In the genomic region with DNA sequence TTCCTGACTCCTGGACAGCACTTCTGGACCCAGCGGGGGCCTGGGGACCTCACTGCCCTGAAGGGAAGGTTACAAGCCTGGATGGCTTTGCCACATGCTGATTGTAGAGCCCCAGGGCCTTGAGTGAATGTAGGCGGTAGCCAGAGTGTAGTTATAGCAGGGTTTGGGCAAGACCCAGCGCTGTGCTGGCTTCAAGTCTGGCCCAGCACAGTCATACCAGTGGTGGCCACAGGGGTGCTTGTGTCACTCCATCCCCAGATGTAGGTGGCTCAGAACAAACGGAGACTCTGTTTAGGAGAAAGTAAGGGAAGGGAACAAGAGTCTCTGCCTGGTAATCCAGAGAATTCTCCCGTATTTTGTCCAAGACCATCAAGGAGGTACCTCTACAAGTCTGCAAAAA, we compare ENCODE assay signal across 18 cellular contexts.
DNase-seq lines count a peak whose midpoint lies in the region; ATAC-seq, FAIRE-seq and TF ChIP-seq lines count a peak whose summit lies in the region.
"Had no signal": no experiment of that assay in that cellular context is flagged by ENCODE, and none has a peak within 500 bp of the region (broad histone marks: within the 10 kb centered on the region; RNA-seq: fewer than 3 reads in every experiment).

No MANE protein-coding gene starts in this region.

- H3K27ac ChIP-seq in HepG2 (ENCODE audit: extremely low read length, insufficient read depth, low read length) (no peak overlapping the region), right lobe of liver (no peak overlapping the region), PC-3 (ENCODE audit: low read length) (no peak overlapping the region), endodermal cell (ENCODE audit: low read depth, low read length) (no peak overlapping the region), ascending aorta (no peak overlapping the region), tibial nerve (no peak overlapping the region)

- TF ChIP-seq RAD21 in HepG2 (CRISPR knock-in tag; IDR thresholded peaks at IDR 0.05): no peak

- in situ Hi-C loops in HepG2 (cut with HindIII; ENCODE audit: extremely low pct_ligation_motif_present, low pct_unique_long_range_greater_than_20kb): no loop called here

- DNase-seq in HepG2 (ENCODE audit: low spot score) (no peak), right lobe of liver (no peak), PC-3 (no peak), endodermal cell (peak; percentile 76), Right ventricle myocardium inferior (ENCODE audit: missing footprints) (no peak), ascending aorta (ENCODE audit: low spot score in 2 of 2) (no peak), tibial nerve (ENCODE audit: low spot score in 2 of 2) (no peak)
- DNase-seq: CD4-positive, alpha-beta memory T cell; HCEC 1CT; NCI-H1105 treated with DMSO at 0.1 percent for 48 hours; NCI-H1694 treated with DMSO at 0.1 percent for 48 hours; NCI-H2107; NCI-H510A; NCI-H774; RPMI8226; SIG-M5 had no signal

- H3K9me3 ChIP-seq in HepG2 (ENCODE audit: low read length) (no peaks in the 10 kb centered on the region), right lobe of liver (no peaks in the 10 kb centered on the region), PC-3 (ENCODE audit: low read length) (no peaks in the 10 kb centered on the region), endodermal cell (ENCODE audit: control insufficient read depth, low read length) (no peaks in the 10 kb centered on the region), ascending aorta (no peaks in the 10 kb centered on the region), tibial nerve (peaks cover 0 to 13% (median 0%) of the 10 kb centered on the region in 4 donors)

- no peaks in the 10 kb centered on the region for H3K4me1 ChIP-seq in HepG2 (ENCODE audit: insufficient read depth, low read length)
- no peaks in the 10 kb centered on the region for H3K4me1 ChIP-seq in right lobe of liver
- no peaks in the 10 kb centered on the region for H3K4me1 ChIP-seq in PC-3 (ENCODE audit: insufficient read depth, low read length)
- H3K4me1 ChIP-seq in endodermal cell (ENCODE audit: control insufficient read depth, insufficient read depth, low read length): no peaks in the 10 kb centered on the region
- no peaks in the 10 kb centered on the region for H3K4me1 ChIP-seq in ascending aorta
- H3K4me1 ChIP-seq in tibial nerve: no peaks in the 10 kb centered on the region

- no peak for TF ChIP-seq CTCF in HepG2 (CRISPR knock-in tag; IDR thresholded peaks at IDR 0.05)
- TF ChIP-seq CTCF in right lobe of liver (IDR thresholded peaks at IDR 0.05): no peak
- no peak; the same call in 1 of the 2 replicates for TF ChIP-seq CTCF in PC-3 (conservative IDR thresholded peaks at IDR 0.05; ENCODE audit: low read depth, low read length)
- TF ChIP-seq CTCF in endodermal cell (conservative IDR thresholded peaks at IDR 0.05): peak; percentile 55
- TF ChIP-seq CTCF in ascending aorta (IDR thresholded peaks at IDR 0.05): no peak
- no peak for TF ChIP-seq CTCF in tibial nerve (IDR thresholded peaks at IDR 0.05)

- H3K36me3 Mint-ChIP-seq in endodermal cell (ENCODE audit: low read depth): no peaks in the 10 kb centered on the region
- no peaks in the 10 kb centered on the region for H3K36me3 Mint-ChIP-seq in stimulated activated memory B cell treated with anti-CD40 and anti-IgM and Interleukin-4, amounts not matched to agents 10 μg/mL and 1 μg/mL and 100 μg/mL, for 72 hours

- no peaks in the 10 kb centered on the region for H3K9me2 ChIP-seq in PC-3 (replicated peaks; ENCODE audit: low read length)

- POLR2A ChIA-PET in HepG2 (lab: Yijun Ruan, JAX) (no interaction called here), PC-3 (lab: Charles Lee; ENCODE audit: unreplicated experiment) (no interaction called here)

- H3K4me3 ChIP-seq in HepG2 (replicated peaks in 1 of 3; ENCODE audit: insufficient read depth in 1 of 3, low read depth in 2 of 3, low read length in 3 of 3) (no peak overlapping the region), right lobe of liver (no peak overlapping the region), PC-3 (ENCODE audit: low read length) (no peak overlapping the region), endodermal cell (ENCODE audit: low read length) (no peak overlapping the region), ascending aorta (no peak overlapping the region), tibial nerve (no peak overlapping the region)

- H2AFZ ChIP-seq in HepG2 (ENCODE audit: low read length): no peak overlapping the region
- H2AFZ ChIP-seq in PC-3 (ENCODE audit: low read length): no peak overlapping the region

- no peak overlapping the region for H3K27ac Mint-ChIP-seq in endodermal cell
- no peak overlapping the region for H3K27ac Mint-ChIP-seq in stimulated activated memory B cell treated with anti-CD40 and anti-IgM and Interleukin-4, amounts not matched to agents 10 μg/mL and 1 μg/mL and 100 μg/mL, for 72 hours

- no peaks in the 10 kb centered on the region for H4K20me1 ChIP-seq in HepG2 (ENCODE audit: insufficient read depth, low read length)
- no peaks in the 10 kb centered on the region for H4K20me1 ChIP-seq in PC-3 (ENCODE audit: low read length)

- CTCF ChIA-PET in HepG2 (lab: Yijun Ruan, JAX; ENCODE audit: low intra/inter-chr PET ratio, low total read pairs) (no interaction called here), PC-3 (lab: Charles Lee) (no interaction called here)

- no peak for FAIRE-seq in HepG2 (lab: Jason Lieb, UNC)
- FAIRE-seq: A204.1 had no signal

- intact Hi-C loops in HepG2 (cut with micrococcal nuclease; ENCODE audit: unreplicated experiment): no loop called here
- intact Hi-C loops in right lobe of liver (cut with DNase I): no loop called here
- intact Hi-C loops in PC-3 (cut with micrococcal nuclease): no loop called here
- intact Hi-C loops in Right ventricle myocardium inferior (cut with DNase I): no loop called here
- intact Hi-C loops in ascending aorta (cut with DNase I): no loop called here

- no peak overlapping the region for H3K4me3 Mint-ChIP-seq in endodermal cell
- H3K4me3 Mint-ChIP-seq in stimulated activated memory B cell treated with anti-CD40 and anti-IgM and Interleukin-4, amounts not matched to agents 10 μg/mL and 1 μg/mL and 100 μg/mL, for 72 hours: no peak overlapping the region

- peak; percentile 100 for ATAC-seq in HepG2
- no peak for ATAC-seq in right lobe of liver
- ATAC-seq in PC-3: peak; percentile 43; the same call in 1 of the 2 replicates
- ATAC-seq in Right ventricle myocardium inferior: no peak
- ATAC-seq in stimulated activated memory B cell treated with anti-CD40 and anti-IgM and Interleukin-4, amounts not matched to agents 10 μg/mL and 1 μg/mL and 100 μg/mL, for 72 hours: no peak

- TF ChIP-seq EP300 in HepG2 (IDR thresholded peaks at IDR 0.05; ENCODE audit: low read depth in 2 of 2, low read length in 2 of 2): no peak
- TF ChIP-seq EP300 in HepG2 (CRISPR knock-in tag; IDR thresholded peaks at IDR 0.05; ENCODE audit: borderline replicate concordance): no peak
- no peak for TF ChIP-seq EP300 in tibial nerve (IDR thresholded peaks at IDR 0.05)

- H3K4me1 Mint-ChIP-seq in endodermal cell: no peaks in the 10 kb centered on the region
- no peaks in the 10 kb centered on the region for H3K4me1 Mint-ChIP-seq in stimulated activated memory B cell treated with anti-CD40 and anti-IgM and Interleukin-4, amounts not matched to agents 10 μg/mL and 1 μg/mL and 100 μg/mL, for 72 hours

- H3K27me3 Mint-ChIP-seq in endodermal cell (ENCODE audit: insufficient read depth): no peaks in the 10 kb centered on the region
- H3K27me3 Mint-ChIP-seq in stimulated activated memory B cell treated with anti-CD40 and anti-IgM and Interleukin-4, amounts not matched to agents 10 μg/mL and 1 μg/mL and 100 μg/mL, for 72 hours: peaks cover 7% of the 10 kb centered on the region
- H3K27me3 Mint-ChIP-seq: CD4-positive, alpha-beta memory T cell had no signal

- no peaks in the 10 kb centered on the region for H3K79me2 ChIP-seq in HepG2 (ENCODE audit: insufficient read depth, low read length)
- no peaks in the 10 kb centered on the region for H3K79me2 ChIP-seq in PC-3 (ENCODE audit: low read length)

- no peak for TF ChIP-seq POLR2A in HepG2 (IDR thresholded peaks at IDR 0.05; ENCODE audit: insufficient read depth in 1 of 2, low read depth in 2 of 2, low read length in 2 of 2)
- no peak for TF ChIP-seq POLR2A in right lobe of liver (IDR thresholded peaks at IDR 0.05)
- no peak for TF ChIP-seq POLR2A in tibial nerve (IDR thresholded peaks at IDR 0.05)

- H3K9me3 Mint-ChIP-seq in endodermal cell: no peaks in the 10 kb centered on the region
- H3K9me3 Mint-ChIP-seq in stimulated activated memory B cell treated with anti-CD40 and anti-IgM and Interleukin-4, amounts not matched to agents 10 μg/mL and 1 μg/mL and 100 μg/mL, for 72 hours: peaks cover 3% of the 10 kb centered on the region

- H3K36me3 ChIP-seq in HepG2 (replicated peaks in 1 of 2; ENCODE audit: control insufficient read depth in 1 of 2, insufficient read depth in 2 of 2, low read length in 2 of 2): no peaks in the 10 kb centered on the region
- no peaks in the 10 kb centered on the region for H3K36me3 ChIP-seq in right lobe of liver
- H3K36me3 ChIP-seq in PC-3 (ENCODE audit: low read depth, low read length): no peaks in the 10 kb centered on the region
- H3K36me3 ChIP-seq in endodermal cell (ENCODE audit: control insufficient read depth, insufficient read depth, low read length): no peaks in the 10 kb centered on the region
- no peaks in the 10 kb centered on the region for H3K36me3 ChIP-seq in ascending aorta
- H3K36me3 ChIP-seq in tibial nerve: no peaks in the 10 kb centered on the region

- WGBS in HepG2 (ENCODE audit: low lambda C conversion rate): 16% methylated on average over 3 of the region's 5 CpGs
- 38% methylated on average over 3 of the region's 5 CpGs for WGBS in right lobe of liver (ENCODE audit: insufficient coverage, low coverage, low lambda C conversion rate, missing lambda C conversion rate)
- WGBS in endodermal cell (ENCODE audit: insufficient coverage in 1 of 2, insufficient read length in 1 of 2), 2 experiments: 89 to 95% methylated on average over 3 to 5 of the region's 5 CpGs
- WGBS in tibial nerve, 2 donors: 91 to 99% methylated on average over 4 to 5 of the region's 5 CpGs

- H3K27me3 ChIP-seq in HepG2 (ENCODE audit: control insufficient read depth in 1 of 2, insufficient read depth in 2 of 2, low read length in 2 of 2): no peaks in the 10 kb centered on the region
- no peaks in the 10 kb centered on the region for H3K27me3 ChIP-seq in right lobe of liver
- H3K27me3 ChIP-seq in PC-3 (ENCODE audit: low read length): peaks cover 31% of the 10 kb centered on the region
- no peaks in the 10 kb centered on the region for H3K27me3 ChIP-seq in endodermal cell (ENCODE audit: control insufficient read depth, insufficient read depth, low read length, poor library complexity, severe bottlenecking)
- H3K27me3 ChIP-seq in ascending aorta: no peaks in the 10 kb centered on the region
- no peaks in the 10 kb centered on the region for H3K27me3 ChIP-seq in tibial nerve

- H3K4me2 ChIP-seq in HepG2 (ENCODE audit: low read depth, low read length): no peak overlapping the region
- no peak overlapping the region for H3K4me2 ChIP-seq in PC-3 (ENCODE audit: low read length)

- no peaks in the 10 kb centered on the region for H3F3A ChIP-seq in PC-3 (ENCODE audit: low read length, unreplicated experiment)

- no TSS peak for BruUV-seq in HepG2 (replicated peaks; lab: Mats Ljungman, UMichigan)
- BruUV-seq in PC-3 (replicated peaks; lab: Mats Ljungman, UMichigan): no TSS peak

- H3K9ac ChIP-seq in HepG2 (ENCODE audit: insufficient read depth, low read depth, low read length): no peak overlapping the region
- no peak overlapping the region for H3K9ac ChIP-seq in PC-3 (ENCODE audit: low read length)
- H3K9ac ChIP-seq in endodermal cell (ENCODE audit: extremely low read depth, low read length, poor library complexity, severe bottlenecking): no peak overlapping the region

Comparison
In these comparisons a context has a peak if more than half of its experiments do, and no peak if none do; other contexts are left out.
1. ATAC-seq: peak in HepG2 (single experiment) and PC-3 (single experiment); none in right lobe of liver (0 of 4), Right ventricle myocardium inferior (single experiment) and stimulated activated memory B cell treated with anti-CD40 and anti-IgM and Interleukin-4, amounts not matched to agents 10 μg/mL and 1 μg/mL and 100 μg/mL, for 72 hours (single experiment).